Comparison of ENCODE assay signal across 11 cellular contexts in genomic region chr2:226184940-226185575, GRCh38.
DNase-seq lines count a peak whose midpoint lies in the region; ATAC-seq and TF ChIP-seq lines count a peak whose summit lies in the region.
"Had no signal": no experiment of that assay in that cellular context is flagged by ENCODE, and none has a peak within 500 bp of the region (broad histone marks: within the 10 kb centered on the region; RNA-seq: fewer than 3 reads in every experiment).

No MANE protein-coding gene starts in this region.

- no peaks in the 10 kb centered on the region for H3K9me3 Mint-ChIP-seq in endodermal cell
- no peaks in the 10 kb centered on the region for H3K9me3 Mint-ChIP-seq in T-cell
- H3K9me3 Mint-ChIP-seq in activated T-helper 2 cell treated with anti-CD3 and anti-CD28 coated beads, Interferon-gamma antibody, Interleukin-2, Interleukin-4, amounts not matched to agents 10 μg/mL and 5 μg/mL and 100 μg/mL, durations not matched to agents 14 hours and 24 hours and 36 hours: no peaks in the 10 kb centered on the region

- H3K27ac Mint-ChIP-seq in endodermal cell: peak overlapping the region; percentile 11
- H3K27ac Mint-ChIP-seq in T-cell: no peak overlapping the region
- H3K27ac Mint-ChIP-seq in activated T-helper 2 cell treated with anti-CD3 and anti-CD28 coated beads, Interferon-gamma antibody, Interleukin-2, Interleukin-4, amounts not matched to agents 10 μg/mL and 5 μg/mL and 100 μg/mL, durations not matched to agents 14 hours and 24 hours and 36 hours: no peak overlapping the region
- H3K27ac Mint-ChIP-seq: activated CD4-positive, alpha-beta T cell treated with anti-CD3 and anti-CD28 coated beads for 36 hours; CD8-positive, alpha-beta memory T cell had no signal

- no peaks in the 10 kb centered on the region for H3K9me3 ChIP-seq in endodermal cell (ENCODE audit: control insufficient read depth, low read length)
- peaks cover 0 to 21% of the 10 kb centered on the region in 2 donors for H3K9me3 ChIP-seq in neuronal stem cell (replicated peaks in 1 of 2; ENCODE audit: control insufficient read depth in 2 of 2, insufficient read depth in 1 of 2, low read depth in 1 of 2, low read length in 2 of 2)

- no peak overlapping the region for H2BK120ac ChIP-seq in neuronal stem cell (ENCODE audit: low read depth, low read length)

- no peak overlapping the region for H2BK12ac ChIP-seq in neuronal stem cell (ENCODE audit: low read length)

- no peaks in the 10 kb centered on the region for H3K36me3 ChIP-seq in endodermal cell (ENCODE audit: control insufficient read depth, insufficient read depth, low read length)
- no peaks in the 10 kb centered on the region for H3K36me3 ChIP-seq in neuronal stem cell (replicated peaks in 1 of 2; ENCODE audit: control insufficient read depth in 2 of 2, insufficient read depth in 2 of 2, low read length in 2 of 2)

- H3K4me3 Mint-ChIP-seq in endodermal cell (no peak overlapping the region), T-cell (no peak overlapping the region)
- no peak overlapping the region for H3K4me3 Mint-ChIP-seq in activated T-helper 2 cell treated with anti-CD3 and anti-CD28 coated beads, Interferon-gamma antibody, Interleukin-2, Interleukin-4, amounts not matched to agents 10 μg/mL and 5 μg/mL and 100 μg/mL, durations not matched to agents 14 hours and 24 hours and 36 hours (ENCODE audit: low read depth)
- H3K4me3 Mint-ChIP-seq: activated CD4-positive, alpha-beta T cell treated with anti-CD3 and anti-CD28 coated beads for 36 hours; CD8-positive, alpha-beta memory T cell had no signal

- H3K4me3 ChIP-seq in endodermal cell (ENCODE audit: low read length): no peak overlapping the region
- H3K4me3 ChIP-seq in neuronal stem cell (ENCODE audit: low read length in 2 of 2): no peak overlapping the region

- H2BK15ac ChIP-seq in neuronal stem cell (ENCODE audit: low read length): no peak overlapping the region

- H3K9ac ChIP-seq in endodermal cell (ENCODE audit: extremely low read depth, low read length, poor library complexity, severe bottlenecking) (no peak overlapping the region), neuronal stem cell (ENCODE audit: low read depth, low read length, poor library complexity) (no peak overlapping the region)

- peaks cover 10% of the 10 kb centered on the region for H3K4me1 Mint-ChIP-seq in endodermal cell
- H3K4me1 Mint-ChIP-seq in T-cell: no peaks in the 10 kb centered on the region
- no peaks in the 10 kb centered on the region for H3K4me1 Mint-ChIP-seq in activated T-helper 2 cell treated with anti-CD3 and anti-CD28 coated beads, Interferon-gamma antibody, Interleukin-2, Interleukin-4, amounts not matched to agents 10 μg/mL and 5 μg/mL and 100 μg/mL, durations not matched to agents 14 hours and 24 hours and 36 hours (ENCODE audit: low read depth)
- H3K4me1 Mint-ChIP-seq: activated CD4-positive, alpha-beta T cell treated with anti-CD3 and anti-CD28 coated beads for 36 hours; CD8-positive, alpha-beta memory T cell had no signal

- no peak for TF ChIP-seq CTCF in endodermal cell (conservative IDR thresholded peaks at IDR 0.05)

- intact Hi-C loops in activated T-helper 2 cell treated with anti-CD3 and anti-CD28 coated beads, Interferon-gamma antibody, Interleukin-2, Interleukin-4, amounts not matched to agents 10 μg/mL and 5 μg/mL and 100 μg/mL, durations not matched to agents 14 hours and 24 hours and 36 hours (cut with micrococcal nuclease): no loop called here

- H3K36me3 Mint-ChIP-seq in endodermal cell (ENCODE audit: low read depth) (no peaks in the 10 kb centered on the region), T-cell (no peaks in the 10 kb centered on the region)
- H3K36me3 Mint-ChIP-seq in activated T-helper 2 cell treated with anti-CD3 and anti-CD28 coated beads, Interferon-gamma antibody, Interleukin-2, Interleukin-4, amounts not matched to agents 10 μg/mL and 5 μg/mL and 100 μg/mL, durations not matched to agents 14 hours and 24 hours and 36 hours (ENCODE audit: low read depth): no peaks in the 10 kb centered on the region
- H3K36me3 Mint-ChIP-seq: CD8-positive, alpha-beta memory T cell had no signal

- H3K27me3 Mint-ChIP-seq in endodermal cell (ENCODE audit: insufficient read depth) (no peaks in the 10 kb centered on the region), T-cell (peaks cover 7 to 26% of the 10 kb centered on the region in 2 donors)
- no peaks in the 10 kb centered on the region for H3K27me3 Mint-ChIP-seq in activated T-helper 2 cell treated with anti-CD3 and anti-CD28 coated beads, Interferon-gamma antibody, Interleukin-2, Interleukin-4, amounts not matched to agents 10 μg/mL and 5 μg/mL and 100 μg/mL, durations not matched to agents 14 hours and 24 hours and 36 hours (ENCODE audit: low read depth)

- POLR2A ChIA-PET in T-cell (lab: Charles Lee): no interaction called here

- H3K4me2 ChIP-seq in neuronal stem cell (ENCODE audit: insufficient read depth, low read length, poor library complexity, severe bottlenecking): no peak overlapping the region

- peak overlapping the region; percentile 73 for H2AFZ ChIP-seq in neuronal stem cell (ENCODE audit: low read length)

- H3K27me3 ChIP-seq in endodermal cell (ENCODE audit: control insufficient read depth, insufficient read depth, low read length, poor library complexity, severe bottlenecking) (no peaks in the 10 kb centered on the region), neuronal stem cell (ENCODE audit: control insufficient read depth in 3 of 3, insufficient read depth in 3 of 3, low read depth in 1 of 3, low read length in 3 of 3) (no peaks in the 10 kb centered on the region)

- no peaks in the 10 kb centered on the region for H3K79me1 ChIP-seq in neuronal stem cell (ENCODE audit: low read depth, low read length)

- DNase-seq in Ammon's horn (ENCODE audit: low spot score) (peak; percentile 3), NCI-H82 (lab: John Stamatoyannopoulos, UW) (peak; percentile 80), endodermal cell (no peak), neuronal stem cell (ENCODE audit: low spot score) (no peak), T-cell (no peak), HT-29 (ENCODE audit: low spot score) (no peak)
- no peak for DNase-seq in central memory CD4-positive, alpha-beta T cell
- DNase-seq in activated T-helper 2 cell treated with anti-CD3 and anti-CD28 coated beads, Interferon-gamma antibody, Interleukin-2, Interleukin-4, amounts not matched to agents 10 μg/mL and 5 μg/mL and 100 μg/mL, durations not matched to agents 14 hours and 24 hours and 36 hours (ENCODE audit: low spot score): no peak
- DNase-seq: activated CD4-positive, alpha-beta T cell treated with anti-CD3 and anti-CD28 coated beads for 36 hours; CD8-positive, alpha-beta memory T cell; NCI-H510A treated with DMSO at 0.1 percent for 48 hours had no signal

- H3K4ac ChIP-seq in neuronal stem cell (ENCODE audit: low read length): no peak overlapping the region

- 80 to 91% methylated on average over 3 to 6 of the region's 6 CpGs for WGBS in endodermal cell (ENCODE audit: insufficient coverage in 1 of 2, insufficient read length in 1 of 2), 2 experiments
- no CpG with 5 or more reads among the region's 6 CpGs for WGBS in neuronal stem cell (ENCODE audit: extremely low coverage in 2 of 2, insufficient read length in 2 of 2, insufficient replicate concordance in 1 of 2), 2 donors

- H3K23ac ChIP-seq in neuronal stem cell (ENCODE audit: low read depth, low read length, poor library complexity): no peak overlapping the region

- CTCF ChIA-PET in T-cell (lab: Charles Lee): interaction anchor here in 1 of 2 donors (0.9 kb wide), 1 partner anchor 618 kb away, joined by 3 read pairs; no protein-coding TSS in a partner anchor

- no peak overlapping the region for H3K18ac ChIP-seq in neuronal stem cell (ENCODE audit: low read length)

- peak overlapping the region; percentile 62 for H3K27ac ChIP-seq in endodermal cell (ENCODE audit: low read depth, low read length)
- H3K27ac ChIP-seq in neuronal stem cell (replicated peaks; ENCODE audit: low read length): peak overlapping the region; percentile 64

- H2BK5ac ChIP-seq in neuronal stem cell (ENCODE audit: low read length): no peak overlapping the region

- no peak for ATAC-seq in T-cell (replicated peaks in 1 of 4)
- ATAC-seq: activated CD4-positive, alpha-beta T cell treated with anti-CD3 and anti-CD28 coated beads for 36 hours had no signal

- H3K14ac ChIP-seq in neuronal stem cell (ENCODE audit: low read length): no peak overlapping the region

- no peak overlapping the region for H4K8ac ChIP-seq in neuronal stem cell (ENCODE audit: low read depth, low read length)

- H3K4me1 ChIP-seq in endodermal cell (ENCODE audit: control insufficient read depth, insufficient read depth, low read length) (no peaks in the 10 kb centered on the region), neuronal stem cell (ENCODE audit: control insufficient read depth in 2 of 2, insufficient read depth in 1 of 2, low read depth in 1 of 2, low read length in 2 of 2) (peaks cover 12 to 14% of the 10 kb centered on the region in 2 donors)

- no peak overlapping the region for H4K91ac ChIP-seq in neuronal stem cell (ENCODE audit: low read depth, low read length, poor library complexity)

- H2AK5ac ChIP-seq in neuronal stem cell (ENCODE audit: low read depth, low read length): no peak overlapping the region

Comparison
In these comparisons a context has a peak if more than half of its experiments do, and no peak if none do; other contexts are left out.
1. DNase-seq: peak in Ammon's horn (single experiment) and NCI-H82 (single experiment); none in endodermal cell (single experiment), neuronal stem cell (single experiment), T-cell (0 of 34), central memory CD4-positive, alpha-beta T cell (single experiment), HT-29 (single experiment) and activated T-helper 2 cell treated with anti-CD3 and anti-CD28 coated beads, Interferon-gamma antibody, Interleukin-2, Interleukin-4, amounts not matched to agents 10 μg/mL and 5 μg/mL and 100 μg/mL, durations not matched to agents 14 hours and 24 hours and 36 hours (single experiment).